ENCODE assay signal across 14 cellular contexts in genomic region chr1:213369465-213369864, GRCh38.
"Had no signal": no experiment of that assay in that cellular context is flagged by ENCODE, and none has a peak within 500 bp of the region (broad histone marks: within the 10 kb centered on the region; RNA-seq: fewer than 3 reads in every experiment).

No MANE protein-coding gene starts in this region.

- H3K9me3 ChIP-seq: esophagus squamous epithelium had no signal

- ATAC-seq: activated T-cell treated with anti-CD3 and anti-CD28 coated beads, Interleukin-2, amount 50 U/mL, for 72 hours; naive thymus-derived CD8-positive, alpha-beta T cell; sciatic nerve had no signal

- H3K4me3 ChIP-seq: esophagus squamous epithelium had no signal

- H3K4me1 ChIP-seq: esophagus squamous epithelium had no signal

- H3K36me3 ChIP-seq: esophagus squamous epithelium had no signal

- H3K27ac ChIP-seq: esophagus squamous epithelium, VCaP had no signal

- H3K27me3 ChIP-seq: esophagus squamous epithelium had no signal

- DNase-seq: activated CD4-positive, alpha-beta memory T cell treated with anti-CD3 and anti-CD28 coated beads, Interleukin-2, amount 10 ng/mL, durations not matched to agents 7 days and 5 days; activated CD8-positive, alpha-beta memory T cell treated with anti-CD3 and anti-CD28 coated beads, Interleukin-2, amount 50 U/mL, for 4 hours; activated naive CD8-positive, alpha-beta T cell treated with anti-CD3 and anti-CD28 coated beads, Interleukin-2, amount 10 ng/mL, durations not matched to agents 7 days and 5 days; activated T-cell treated with anti-CD3 and anti-CD28 coated beads, Interleukin-2, amount 50 U/mL, for 72 hours; anterior cingulate cortex; esophagus squamous epithelium; foreskin fibroblast; glutamatergic neuron; naive thymus-derived CD8-positive, alpha-beta T cell; posterior cingulate gyrus; stimulated activated naive CD4-positive, alpha-beta T cell treated with Interleukin-2 at 50 U/mL for 16 hours; trophoblast cell had no signal
